Comparison of ENCODE assay signal across 6 cellular contexts in genomic region chr15:34409511-34409910, GRCh38. TPM values are rescaled to one million over a fixed set of nuclear protein-coding genes. Genes with fewer than 3 reads are reported as not detected.
A peak's percentile ranks its signal among the peaks of the same experiment; 100 is the strongest.
DNase-seq lines count a peak whose midpoint lies in the region; ATAC-seq and TF ChIP-seq lines count a peak whose summit lies in the region.
"Not testable (repeated sequence)": the region's sequence is repeated elsewhere in the genome, so short reads cannot be mapped to it uniquely, and the experiment has no call there.

No MANE protein-coding gene starts in this region.

- DNase-seq in activated CD4-positive, alpha-beta T cell treated with anti-CD3 and anti-CD28 coated beads, Interleukin-2, amount 10 ng/mL, durations not matched to agents 24 days and 14 days: peak; percentile 40
- DNase-seq in mesenteric fat pad (ENCODE audit: low spot score) (peak; percentile 6), osteocyte (ENCODE audit: extremely low spot score, unreplicated experiment) (peak; percentile 49), spleen (peak; percentile 42), type B pancreatic cell (ENCODE audit: extremely low spot score, unreplicated experiment) (peak; percentile 57)

- not testable (repeated sequence) for H3K4me3 ChIP-seq in spleen

- H3K4me3 Mint-ChIP-seq in activated CD4-positive, alpha-beta T cell treated with anti-CD3 and anti-CD28 coated beads, Interleukin-2, amount 10 ng/mL, durations not matched to agents 24 days and 14 days; osteocyte (ENCODE audit: unreplicated experiment); type B pancreatic cell: not testable (repeated sequence)

- H3K27me3 Mint-ChIP-seq in activated CD4-positive, alpha-beta T cell treated with anti-CD3 and anti-CD28 coated beads, Interleukin-2, amount 10 ng/mL, durations not matched to agents 24 days and 14 days; osteocyte (ENCODE audit: unreplicated experiment); type B pancreatic cell: not testable (repeated sequence)

- H3K9me3 ChIP-seq in spleen: not testable (repeated sequence)

- ATAC-seq in esophagus mucosa: peak; percentile 30

- H3K36me3 ChIP-seq in spleen: not testable (repeated sequence)

- H3K36me3 Mint-ChIP-seq in activated CD4-positive, alpha-beta T cell treated with anti-CD3 and anti-CD28 coated beads, Interleukin-2, amount 10 ng/mL, durations not matched to agents 24 days and 14 days (ENCODE audit: low read depth); osteocyte (ENCODE audit: unreplicated experiment); type B pancreatic cell: not testable (repeated sequence)

- not testable (repeated sequence) for H3K27ac Mint-ChIP-seq in activated CD4-positive, alpha-beta T cell treated with anti-CD3 and anti-CD28 coated beads, Interleukin-2, amount 10 ng/mL, durations not matched to agents 24 days and 14 days; osteocyte (ENCODE audit: unreplicated experiment); type B pancreatic cell

- H3K27ac ChIP-seq in spleen: not testable (repeated sequence)

- intact Hi-C loops in activated CD4-positive, alpha-beta T cell treated with anti-CD3 and anti-CD28 coated beads, Interleukin-2, amount 10 ng/mL, durations not matched to agents 24 days and 14 days (cut with micrococcal nuclease); spleen (cut with DNase I; ENCODE audit: low total_unique reads): not testable (repeated sequence)

- 92 to 100% (median 98%) methylated on average over 6 to 10 of the region's 19 CpGs; no CpG with 5 or more reads in 2 of the 5 donors for WGBS in spleen, 5 donors

- not testable (repeated sequence) for H3K4me1 Mint-ChIP-seq in activated CD4-positive, alpha-beta T cell treated with anti-CD3 and anti-CD28 coated beads, Interleukin-2, amount 10 ng/mL, durations not matched to agents 24 days and 14 days; osteocyte (ENCODE audit: unreplicated experiment); type B pancreatic cell (ENCODE audit: unreplicated experiment)

- not testable (repeated sequence) for TF ChIP-seq CTCF in osteocyte (IDR thresholded peaks at IDR 0.05); spleen (IDR thresholded peaks at IDR 0.05 in 8 of 11, conservative IDR thresholded peaks at IDR 0.05 in 3 of 11); type B pancreatic cell (conservative IDR thresholded peaks at IDR 0.05)

- TF ChIP-seq POLR2A in spleen (IDR thresholded peaks at IDR 0.05): not testable (repeated sequence)

- H3K4me1 ChIP-seq in spleen: not testable (repeated sequence)

- not testable (repeated sequence) for H3K27me3 ChIP-seq in spleen (replicated peaks in 1 of 7)

- not testable (repeated sequence) for H3K9me3 Mint-ChIP-seq in activated CD4-positive, alpha-beta T cell treated with anti-CD3 and anti-CD28 coated beads, Interleukin-2, amount 10 ng/mL, durations not matched to agents 24 days and 14 days; osteocyte (ENCODE audit: unreplicated experiment); type B pancreatic cell

RNA-seq across cellular contexts. Expression of gene GOLGA8A, which starts 28.1 kb away (rescaled TPM):
- 244 and 246 TPM in 2 replicates for total RNA-seq in activated CD4-positive, alpha-beta T cell treated with anti-CD3 and anti-CD28 coated beads, Interleukin-2, amount 10 ng/mL, durations not matched to agents 24 days and 14 days
- total RNA-seq in esophagus mucosa (10.6 TPM), mesenteric fat pad (43.6 TPM), osteocyte (107 and 121 TPM in 2 replicates), spleen (100 to 1,000 TPM in 2 of 7 donors, 10 to 100 TPM in 5; 52.5 to 128 (median 85.4) TPM), type B pancreatic cell (ENCODE audit: low replicate concordance) (64.0 and 135 TPM in 2 replicates)
- 100 to 1,000 TPM in 1 of 3 donors, 10 to 100 TPM in 2; 26.1 to 103 (median 67.6) TPM for polyA plus RNA-seq in spleen

RNA-seq across cellular contexts. Expression of gene LPCAT4, which starts 42.5 kb away (rescaled TPM):
- 63.9 and 67.3 TPM in 2 replicates for total RNA-seq in activated CD4-positive, alpha-beta T cell treated with anti-CD3 and anti-CD28 coated beads, Interleukin-2, amount 10 ng/mL, durations not matched to agents 24 days and 14 days
- total RNA-seq in esophagus mucosa (37.6 TPM), mesenteric fat pad (24.1 TPM), osteocyte (49.0 and 56.0 TPM in 2 replicates), spleen (10 to 100 TPM; 24.9 to 53.7 (median 47.4) TPM), type B pancreatic cell (ENCODE audit: low replicate concordance) (87.5 and 90.6 TPM in 2 replicates)
- polyA plus RNA-seq in spleen: 10 to 100 TPM; 18.6 to 39.1 (median 28.2) TPM

Comparison
In these comparisons a context has a peak if more than half of its experiments do, and no peak if none do; other contexts are left out.
1. DNase-seq: peak in every context shown above with its lines; median percentile 57 in type B pancreatic cell; 49 in osteocyte; 42 in spleen; 40 in activated CD4-positive, alpha-beta T cell treated with anti-CD3 and anti-CD28 coated beads, Interleukin-2, amount 10 ng/mL, durations not matched to agents 24 days and 14 days; 6 in mesenteric fat pad.